22 cellular contexts compared by ENCODE assay signal in the genomic region with DNA sequence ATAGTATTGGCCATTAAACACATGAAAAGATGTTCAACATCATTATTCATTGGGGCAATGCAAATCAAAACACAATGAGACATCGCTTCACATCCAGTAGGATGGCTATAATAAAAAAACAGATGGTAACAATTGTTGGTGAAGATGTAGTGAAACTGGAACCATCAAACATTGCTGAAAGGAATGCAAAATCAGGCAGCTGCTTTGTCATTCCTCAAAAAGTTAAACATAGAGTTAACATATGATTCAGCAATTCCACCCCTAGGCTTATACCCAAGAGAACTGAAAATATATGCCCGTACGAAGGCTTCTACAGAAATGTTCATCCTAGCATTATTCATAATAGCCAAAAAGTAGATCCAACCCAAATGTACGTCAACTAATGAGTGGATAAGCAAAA.
DNase-seq lines count a peak whose midpoint lies in the region; ATAC-seq and TF ChIP-seq lines count a peak whose summit lies in the region.
"Had no signal": no experiment of that assay in that cellular context is flagged by ENCODE, and none has a peak within 500 bp of the region (broad histone marks: within the 10 kb centered on the region; RNA-seq: fewer than 3 reads in every experiment).

No MANE protein-coding gene starts in this region.

- H3K36me3 Mint-ChIP-seq in HFFc6 (ENCODE audit: low read depth), result no peaks in the 10 kb centered on the region

- no peak overlapping the region for H3K4me3 Mint-ChIP-seq in HFFc6
- H3K4me3 Mint-ChIP-seq: B cell; CD4-positive, alpha-beta T cell had no signal

- ATAC-seq in GM21526 (IDR thresholded peaks at IDR 0.05; ENCODE audit: low FRiP score, unreplicated experiment) (no peak), GM18505 (IDR thresholded peaks at IDR 0.05; ENCODE audit: unreplicated experiment) (no peak), GM21390 (IDR thresholded peaks at IDR 0.05; ENCODE audit: unreplicated experiment) (no peak)
- ATAC-seq: Panc1, SK-N-SH treated with all-trans-retinoic acid at 6 μM for 48 hours had no signal

- no peak for TF ChIP-seq POLR2A in GM18505 (IDR thresholded peaks at IDR 0.05; ENCODE audit: borderline replicate concordance, extremely low read depth, insufficient read depth, insufficient read length)

- TF ChIP-seq CTCF in AG09309 (IDR thresholded peaks at IDR 0.05; ENCODE audit: control insufficient read depth, insufficient read depth, low read depth, low read length, missing control alignments) (no peak), HFFc6 (IDR thresholded peaks at IDR 0.05) (no peak)

- no peaks in the 10 kb centered on the region; the same call in 1 of the 2 replicates for H3K27me3 Mint-ChIP-seq in HFFc6 (ENCODE audit: insufficient read depth)
- H3K27me3 Mint-ChIP-seq: B cell; CD4-positive, alpha-beta T cell had no signal

- DNase-seq in AG09309 (ENCODE audit: low read depth) (peak; percentile 25), HFFc6 (peak; percentile 25), dedifferentiated amniotic fluid mesenchymal stem cell (ENCODE audit: extremely low spot score) (peak; percentile 63), myocyte (ENCODE audit: low read depth) (peak; percentile 46), NCI-H146 (lab: John Stamatoyannopoulos, UW) (no peak)
- DNase-seq: Calu3; CD4-positive, alpha-beta T cell; DMS79; GF-D8; H7; MM.1S; NCI-H1105; NCI-H187 treated with DMSO at 0.1 percent for 48 hours; NCI-H446; NCI-H748 treated with DMSO at 0.1 percent for 48 hours; Right ventricle myocardium superior had no signal

- H3K4me1 Mint-ChIP-seq in HFFc6 (ENCODE audit: low read depth), result peaks cover 29% of the 10 kb centered on the region
- H3K4me1 Mint-ChIP-seq: B cell had no signal

- H3K9me3 Mint-ChIP-seq in HFFc6, result no peaks in the 10 kb centered on the region
- H3K9me3 Mint-ChIP-seq: CD4-positive, alpha-beta T cell had no signal

- no peak overlapping the region for H3K27ac Mint-ChIP-seq in HFFc6
- H3K27ac Mint-ChIP-seq: B cell; CD4-positive, alpha-beta T cell had no signal

- H3K4me3 ChIP-seq in AG09309 (ENCODE audit: control insufficient read depth, low read depth, low read length), result no peak overlapping the region
